ENCODE assay signal across 22 cellular contexts in the genomic region with DNA sequence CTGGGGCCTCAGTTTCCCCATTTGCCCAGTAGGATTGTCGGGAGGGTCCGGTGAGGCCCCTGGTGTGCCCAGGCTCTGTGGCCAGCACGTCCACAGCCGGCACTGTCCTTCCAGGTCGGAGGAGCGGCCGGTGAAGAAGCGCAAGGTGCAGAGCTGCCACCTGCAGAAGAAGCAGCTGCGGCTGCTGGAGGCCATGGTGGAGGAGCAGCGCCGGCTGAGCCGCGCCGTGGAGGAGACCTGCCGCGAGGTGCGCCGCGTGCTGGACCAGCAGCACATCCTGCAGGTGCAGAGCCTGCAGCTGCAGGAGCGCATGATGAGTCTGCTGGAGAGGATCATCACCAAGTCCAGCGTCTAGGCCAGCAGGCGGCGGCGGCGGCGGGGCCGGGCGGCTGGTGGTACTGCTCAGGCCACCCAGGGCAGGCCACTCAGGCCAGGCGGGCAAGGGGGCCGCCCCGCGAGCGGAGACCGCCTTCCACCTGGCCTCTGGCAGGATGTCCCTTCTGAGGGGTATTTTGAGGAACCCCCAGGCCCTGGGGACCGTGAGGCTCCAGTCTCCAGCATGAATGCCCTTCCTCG. TPM values are rescaled to one million over a fixed set of nuclear protein-coding genes. Genes with fewer than 3 reads are reported as not detected.
DNase-seq lines count a peak whose midpoint lies in the region; ATAC-seq, FAIRE-seq and TF ChIP-seq lines count a peak whose summit lies in the region.
"Had no signal": no experiment of that assay in that cellular context is flagged by ENCODE, and none has a peak within 500 bp of the region (broad histone marks: within the 10 kb centered on the region; RNA-seq: fewer than 3 reads in every experiment).

No MANE protein-coding gene starts in this region.

- H3K4me1 Mint-ChIP-seq in activated CD4-positive, alpha-beta T cell treated with anti-CD3 and anti-CD28 coated beads for 36 hours, result no peaks in the 10 kb centered on the region
- H3K4me1 Mint-ChIP-seq in activated CD4-positive, alpha-beta T cell treated with anti-CD3 and anti-CD28 coated beads, Interleukin-2, amount 10 ng/mL, durations not matched to agents 7 days and 5 days, result no peaks in the 10 kb centered on the region
- peaks cover 0 to 6% of the 10 kb centered on the region in 2 experiments; a peak in 2 of 4 replicates for H3K4me1 Mint-ChIP-seq in H9

- no peak overlapping the region for H2BK5ac ChIP-seq in H9 (ENCODE audit: insufficient read length, low read length)

- H3K27ac ChIP-seq in H9 (ENCODE audit: insufficient read length, low read depth, low read length), result no peak overlapping the region
- H3K27ac ChIP-seq in small intestine (ENCODE audit: low read depth in 1 of 2, low read length in 1 of 2), result no peak overlapping the region
- H3K27ac ChIP-seq: C4-2B, GM23248, HL-60 had no signal

- no peaks in the 10 kb centered on the region for H3K79me2 ChIP-seq in H9 (ENCODE audit: insufficient read depth, low read length)

- H4K91ac ChIP-seq in H9 (ENCODE audit: insufficient read length, low read depth, low read length), result no peak overlapping the region

- H4K8ac ChIP-seq in H9 (replicated peaks; ENCODE audit: insufficient read length, low read depth, low read length), result no peak overlapping the region

- H3K27me3 Mint-ChIP-seq in activated CD4-positive, alpha-beta T cell treated with anti-CD3 and anti-CD28 coated beads for 36 hours, result no peaks in the 10 kb centered on the region
- no peaks in the 10 kb centered on the region for H3K27me3 Mint-ChIP-seq in activated CD4-positive, alpha-beta T cell treated with anti-CD3 and anti-CD28 coated beads, Interleukin-2, amount 10 ng/mL, durations not matched to agents 7 days and 5 days
- H3K27me3 Mint-ChIP-seq in H9 (ENCODE audit: low read depth), result no peaks in the 10 kb centered on the region

- no peaks in the 10 kb centered on the region for H3K9me3 Mint-ChIP-seq in activated CD4-positive, alpha-beta T cell treated with anti-CD3 and anti-CD28 coated beads for 36 hours (ENCODE audit: low read depth)
- H3K9me3 Mint-ChIP-seq in activated CD4-positive, alpha-beta T cell treated with anti-CD3 and anti-CD28 coated beads, Interleukin-2, amount 10 ng/mL, durations not matched to agents 7 days and 5 days, result no peaks in the 10 kb centered on the region
- H3K9me3 Mint-ChIP-seq in H9, result no peaks in the 10 kb centered on the region; a peak in 1 of 5 replicates

- H3K79me1 ChIP-seq in H9 (ENCODE audit: insufficient read depth, low read depth, low read length, poor library complexity, severe bottlenecking), result no peaks in the 10 kb centered on the region

- intact Hi-C loops in activated CD4-positive, alpha-beta T cell treated with anti-CD3 and anti-CD28 coated beads for 36 hours (cut with DNase I, micrococcal nuclease), result no loop called here
- intact Hi-C loops in sciatic nerve (cut with DNase I), result no loop called here

- no peak overlapping the region for H3K56ac ChIP-seq in H9 (ENCODE audit: insufficient read length, low read depth, low read length)

- H3K27ac Mint-ChIP-seq in activated CD4-positive, alpha-beta T cell treated with anti-CD3 and anti-CD28 coated beads for 36 hours, result no peak overlapping the region
- no peak overlapping the region for H3K27ac Mint-ChIP-seq in activated CD4-positive, alpha-beta T cell treated with anti-CD3 and anti-CD28 coated beads, Interleukin-2, amount 10 ng/mL, durations not matched to agents 7 days and 5 days
- H3K27ac Mint-ChIP-seq in H9, result no peak overlapping the region

- H3K9me3 ChIP-seq in H9 (ENCODE audit: control insufficient read depth, low read depth, low read length) (no peaks in the 10 kb centered on the region), small intestine (ENCODE audit: control insufficient read depth, low read depth) (no peaks in the 10 kb centered on the region)

- H2BK20ac ChIP-seq in H9 (ENCODE audit: low read depth, low read length, poor library complexity, severe bottlenecking), result no peak overlapping the region

- H2AK5ac ChIP-seq in H9 (ENCODE audit: insufficient read length, low read length), result no peak overlapping the region

- FAIRE-seq in small intestine (lab: Jason Lieb, UNC), result no peak
- FAIRE-seq: GM18507 had no signal

- H2BK15ac ChIP-seq in H9 (ENCODE audit: low read depth, low read length), result no peak overlapping the region

- H3K18ac ChIP-seq in H9 (ENCODE audit: insufficient read length, low read depth, low read length), result no peak overlapping the region

- peaks cover 0 to 2% of the 10 kb centered on the region in 2 donors for H3K36me3 ChIP-seq in small intestine (ENCODE audit: control insufficient read depth in 2 of 2, insufficient read depth in 2 of 2, low read length in 2 of 2)

- H2BK120ac ChIP-seq in H9 (ENCODE audit: low read depth, low read length, poor library complexity, severe bottlenecking), result no peak overlapping the region

- H3T11ph ChIP-seq in H9 (ENCODE audit: low read length), result no peak overlapping the region

- CTCF ChIA-PET in activated CD4-positive, alpha-beta T cell treated with anti-CD3 and anti-CD28 coated beads for 36 hours (lab: Charles Lee), result no interaction called here
- CTCF ChIA-PET in activated CD4-positive, alpha-beta T cell treated with anti-CD3 and anti-CD28 coated beads, Interleukin-2, amount 10 ng/mL, durations not matched to agents 7 days and 5 days (lab: Charles Lee), result interaction anchor here (1.2 to 1.3 kb wide), 2 partner anchors 9 to 11 kb away, joined by 3 to 4 read pairs; no protein-coding TSS in a partner anchor

- no peak for ATAC-seq in activated CD4-positive, alpha-beta T cell treated with anti-CD3 and anti-CD28 coated beads for 36 hours
- ATAC-seq in sciatic nerve (no peak), HG03039 (IDR thresholded peaks at IDR 0.05; ENCODE audit: unreplicated experiment) (no peak)

- H3K23ac ChIP-seq in H9 (ENCODE audit: insufficient read length, low read depth, low read length), result no peak overlapping the region

- no peaks in the 10 kb centered on the region for H3K23me2 ChIP-seq in H9 (ENCODE audit: insufficient read length, low read depth, low read length, poor library complexity, severe bottlenecking)

- peak; percentile 1 for DNase-seq in activated CD4-positive, alpha-beta T cell treated with anti-CD3 and anti-CD28 coated beads for 36 hours
- no peak for DNase-seq in activated CD4-positive, alpha-beta T cell treated with anti-CD3 and anti-CD28 coated beads, Interleukin-2, amount 10 ng/mL, durations not matched to agents 7 days and 5 days
- DNase-seq in H9, result peak; percentile 7
- DNase-seq in islet precursor cell, result peak; percentile 44
- peak; percentile 52 for DNase-seq in sciatic nerve (ENCODE audit: low spot score)
- DNase-seq in small intestine, result no peak
- no peak for DNase-seq in DMS 273 (lab: John Stamatoyannopoulos, UW; ENCODE audit: unreplicated experiment)
- DNase-seq: activated CD4-positive, alpha-beta T cell treated with anti-CD3 and anti-CD28 coated beads for 1 hour; amygdala; central memory CD4-positive, alpha-beta T cell; GM23248; KBM-7; midbrain; NCI-H2081; NCI-H510A treated with DMSO at 0.1 percent for 48 hours; SIG-M5; stimulated activated CD4-positive, alpha-beta T cell treated with anti-CD3 and anti-CD28 coated beads, Interleukin-2, amount 100 ng/mL, for 48 hours; T-helper 2 cell had no signal

- no peak for TF ChIP-seq CTCF in H9 (conservative IDR thresholded peaks at IDR 0.05)

- H4K20me1 ChIP-seq in H9 (ENCODE audit: control insufficient read depth, insufficient read depth, insufficient read length), result no peaks in the 10 kb centered on the region

- no peak overlapping the region for H3K4ac ChIP-seq in H9 (ENCODE audit: low read depth, low read length)

- H3K4me3 Mint-ChIP-seq in activated CD4-positive, alpha-beta T cell treated with anti-CD3 and anti-CD28 coated beads for 36 hours, result no peak overlapping the region
- H3K4me3 Mint-ChIP-seq in activated CD4-positive, alpha-beta T cell treated with anti-CD3 and anti-CD28 coated beads, Interleukin-2, amount 10 ng/mL, durations not matched to agents 7 days and 5 days, result no peak overlapping the region
- no peak overlapping the region for H3K4me3 Mint-ChIP-seq in H9

- no peaks in the 10 kb centered on the region for H3K4me1 ChIP-seq in H9 (ENCODE audit: insufficient read depth, low read length)
- no peaks in the 10 kb centered on the region for H3K4me1 ChIP-seq in small intestine (ENCODE audit: control insufficient read depth in 2 of 2, insufficient read depth in 1 of 2, low read depth in 1 of 2, low read length in 1 of 2)

- H3K4me2 ChIP-seq in H9 (ENCODE audit: insufficient read depth, insufficient read length, low read length), result no peak overlapping the region

- no peak overlapping the region for H3K4me3 ChIP-seq in small intestine (ENCODE audit: low read depth in 1 of 2, low read length in 2 of 2)
- H3K4me3 ChIP-seq: GM23248 had no signal

- H3K14ac ChIP-seq in H9 (ENCODE audit: insufficient read depth, low read length), result no peak overlapping the region

- H3K36me3 Mint-ChIP-seq in activated CD4-positive, alpha-beta T cell treated with anti-CD3 and anti-CD28 coated beads for 36 hours (ENCODE audit: low read depth), result no peaks in the 10 kb centered on the region
- no peaks in the 10 kb centered on the region for H3K36me3 Mint-ChIP-seq in activated CD4-positive, alpha-beta T cell treated with anti-CD3 and anti-CD28 coated beads, Interleukin-2, amount 10 ng/mL, durations not matched to agents 7 days and 5 days (ENCODE audit: low read depth)
- no peaks in the 10 kb centered on the region for H3K36me3 Mint-ChIP-seq in H9 (ENCODE audit: insufficient read depth in 1 of 3, low read depth in 3 of 3)

- H4K5ac ChIP-seq in H9 (ENCODE audit: insufficient read length, low read depth, low read length), result no peak overlapping the region

- no peak overlapping the region for H2AFZ ChIP-seq in H9 (ENCODE audit: low read length)
- H2AFZ ChIP-seq: GM23248 had no signal

- no peak overlapping the region for H3K9ac ChIP-seq in H9 (ENCODE audit: extremely low read depth, insufficient read length, low read length)
- H3K9ac ChIP-seq: GM23248 had no signal

- no peak overlapping the region for H2BK12ac ChIP-seq in H9 (ENCODE audit: insufficient read length, low read depth, low read length)

- H3K27me3 ChIP-seq in H9 (ENCODE audit: insufficient read depth, low read length) (no peaks in the 10 kb centered on the region), small intestine (ENCODE audit: control insufficient read depth in 2 of 2, insufficient read depth in 2 of 2, low read length in 2 of 2) (no peaks in the 10 kb centered on the region)

- POLR2A ChIA-PET in activated CD4-positive, alpha-beta T cell treated with anti-CD3 and anti-CD28 coated beads for 36 hours (lab: Charles Lee), result no interaction called here
- POLR2A ChIA-PET in activated CD4-positive, alpha-beta T cell treated with anti-CD3 and anti-CD28 coated beads, Interleukin-2, amount 10 ng/mL, durations not matched to agents 7 days and 5 days (lab: Charles Lee), result no interaction called here

- WGBS in H9 (ENCODE audit: extremely low coverage, insufficient read length, low lambda C conversion rate), result no CpG with 5 or more reads among the region's 36 CpGs
- 96 to 98% (median 96%) methylated on average over 34 to 36 of the region's 36 CpGs for WGBS in small intestine, 3 donors

RNA-seq across cellular contexts. Expression of a gene that starts 6.7 kb away (rescaled TPM):
- under 1 TPM; 0.46 to 0.69 TPM for total RNA-seq in activated CD4-positive, alpha-beta T cell treated with anti-CD3 and anti-CD28 coated beads for 36 hours
- under 1 TPM; 0.87 to 0.94 TPM for total RNA-seq in activated CD4-positive, alpha-beta T cell treated with anti-CD3 and anti-CD28 coated beads, Interleukin-2, amount 10 ng/mL, durations not matched to agents 7 days and 5 days
- total RNA-seq in H9 (2021) (0.83 and 0.86 TPM in 2 replicates), sciatic nerve (1.8 TPM)
- polyA plus RNA-seq in small intestine, result under 1 TPM; 0.27 to 0.45 (median 0.28) TPM
- total RNA-seq: GM23248 had no signal
- polyA plus RNA-seq: GM23248 had no signal

RNA-seq across cellular contexts. Expression of a gene that starts 37.1 kb away (rescaled TPM):
- total RNA-seq in activated CD4-positive, alpha-beta T cell treated with anti-CD3 and anti-CD28 coated beads for 36 hours, result 1 to 10 TPM; 8.0 to 9.4 TPM
- 10 to 100 TPM in 1 of 2 experiments, 1 to 10 TPM in 1; 9.7 to 10.9 TPM for total RNA-seq in activated CD4-positive, alpha-beta T cell treated with anti-CD3 and anti-CD28 coated beads, Interleukin-2, amount 10 ng/mL, durations not matched to agents 7 days and 5 days
- total RNA-seq in H9 (2021), result 14.0 and 16.9 TPM in 2 replicates
- total RNA-seq in sciatic nerve, result 40.7 TPM
- polyA plus RNA-seq in small intestine, result 10 to 100 TPM in 2 of 3 donors, 1 to 10 TPM in 1; 6.5 to 14.1 (median 11.1) TPM

Comparison
In these comparisons a context has a peak if more than half of its experiments do, and no peak if none do; other contexts are left out.
1. DNase-seq: peak in activated CD4-positive, alpha-beta T cell treated with anti-CD3 and anti-CD28 coated beads for 36 hours (single experiment), H9 (single experiment), islet precursor cell (single experiment) and sciatic nerve (single experiment); none in activated CD4-positive, alpha-beta T cell treated with anti-CD3 and anti-CD28 coated beads, Interleukin-2, amount 10 ng/mL, durations not matched to agents 7 days and 5 days (single experiment), small intestine (single experiment) and DMS 273 (single experiment).